Comparison of ENCODE assay signal across 8 cellular contexts in the genomic region with DNA sequence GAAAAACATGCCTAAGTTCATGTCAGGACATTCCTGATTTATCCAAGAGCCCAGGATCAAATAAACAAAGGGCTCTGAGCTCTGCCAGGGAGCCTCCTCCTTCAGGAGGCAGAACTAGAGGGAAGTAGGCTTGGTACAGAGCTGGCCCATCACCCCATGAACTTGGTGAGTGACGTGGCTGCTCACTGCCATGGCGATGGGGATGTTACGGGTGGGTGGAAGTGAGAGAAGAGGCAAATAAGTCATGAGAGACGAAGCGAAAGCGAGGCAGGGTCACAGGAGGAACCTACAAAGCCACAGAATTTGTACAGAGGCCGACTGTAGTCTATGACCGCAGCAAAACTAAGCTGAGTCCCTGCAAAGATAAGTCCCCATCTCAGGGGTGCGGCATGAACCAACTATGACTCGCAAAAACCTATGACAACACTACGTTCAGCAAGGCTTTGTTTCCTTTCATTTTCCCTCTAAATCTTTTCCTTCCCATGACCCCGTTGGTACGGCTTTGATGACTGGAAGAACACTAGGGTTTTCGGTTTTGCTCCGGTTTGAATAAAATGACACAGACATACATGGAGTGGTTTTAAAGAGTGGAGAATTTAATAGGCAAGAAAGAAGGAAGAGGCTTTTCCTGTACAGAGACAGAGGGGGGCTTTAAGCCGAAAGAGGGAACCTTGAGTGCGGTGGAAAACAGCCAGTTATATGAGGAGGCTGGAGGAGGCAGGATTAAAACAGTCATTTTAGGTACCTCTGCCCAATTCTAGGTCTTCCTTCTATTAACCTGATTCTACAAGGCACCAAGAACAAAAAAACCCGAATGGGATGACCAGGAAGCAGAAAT.
A peak's percentile ranks its signal among the peaks of the same experiment; 100 is the strongest.
DNase-seq lines count a peak whose midpoint lies in the region; ATAC-seq and TF ChIP-seq lines count a peak whose summit lies in the region.

No MANE protein-coding gene starts in this region.

- H3K36me3 ChIP-seq in left lung = peaks cover 0 to 4% of the 10 kb centered on the region in 2 donors

- H3K27ac ChIP-seq in left lung = peak overlapping the region; percentile 95 to 98

- intact Hi-C loops in left lung (cut with DNase I) = no loop called here

- H3K9me3 ChIP-seq in left lung = no peaks in the 10 kb centered on the region

- no peak for TF ChIP-seq CTCF in left lung (IDR thresholded peaks at IDR 0.05)

- no peaks in the 10 kb centered on the region for H3K27me3 ChIP-seq in left lung

- DNase-seq in T-helper 1 cell (peak; percentile 49 to 95 (median 72)), amniotic epithelial cell (ENCODE audit: low read depth) (peak; percentile 95), left lung (peak; percentile 91 to 94), NCI-H187 treated with DMSO at 0.1 percent for 48 hours (lab: John Stamatoyannopoulos, UW) (no peak), RKO (ENCODE audit: low spot score) (no peak)
- DNase-seq in stimulated activated CD8-positive, alpha-beta memory T cell treated with anti-CD3 and anti-CD28 coated beads, Interleukin-12 subunit alpha, Interleukin-12 subunit beta, amount 100 ng/mL, for 24 hours (ENCODE audit: extremely low read depth) = peak; percentile 66

- H3K4me1 ChIP-seq in left lung = peaks cover 51 to 91% of the 10 kb centered on the region in 2 donors

- peak overlapping the region in 1 of 2 donors; percentile 22 for H3K4me3 ChIP-seq in left lung

- ATAC-seq in GM18520 (IDR thresholded peaks at IDR 0.05; ENCODE audit: unreplicated experiment) = peak; percentile 64
- peak; percentile 54 for ATAC-seq in HG03039 (IDR thresholded peaks at IDR 0.05; ENCODE audit: unreplicated experiment)
- peak; percentile 17 for ATAC-seq in left lung

Comparison
In these comparisons a context has a peak if more than half of its experiments do, and no peak if none do; other contexts are left out.
1. DNase-seq: peak in T-helper 1 cell (5 of 5), amniotic epithelial cell (single experiment), left lung (2 of 2) and stimulated activated CD8-positive, alpha-beta memory T cell treated with anti-CD3 and anti-CD28 coated beads, Interleukin-12 subunit alpha, Interleukin-12 subunit beta, amount 100 ng/mL, for 24 hours (single experiment); none in NCI-H187 treated with DMSO at 0.1 percent for 48 hours (single experiment) and RKO (single experiment).
2. Peak in every context shown above with its lines, with median percentiles within 50 percentile points of each other: ATAC-seq.